Comparison of ENCODE assay signal across 25 cellular contexts in genomic region chr4:95105983-95106382, GRCh38.
"Had no signal": no experiment of that assay in that cellular context is flagged by ENCODE, and none has a peak within 500 bp of the region (broad histone marks: within the 10 kb centered on the region; RNA-seq: fewer than 3 reads in every experiment).

No MANE protein-coding gene starts in this region.

- H3K4me1 ChIP-seq: adrenal gland, breast epithelium, Peyer's patch had no signal

- ATAC-seq: activated CD8-positive, alpha-beta T cell treated with anti-CD3 and anti-CD28 coated beads for 36 hours; K562; T-cell had no signal

- DNase-seq: activated CD4-positive, alpha-beta T cell treated with anti-CD3 and anti-CD28 coated beads, Interleukin-2, amount 50 U/mL, for 1 hour; activated CD4-positive, CD25-positive, alpha-beta regulatory T cell; activated CD8-positive, alpha-beta memory T cell treated with anti-CD3 and anti-CD28 coated beads, Interleukin-2, amount 50 U/mL, for 48 hours; activated CD8-positive, alpha-beta T cell treated with anti-CD3 and anti-CD28 coated beads for 36 hours; activated naive CD4-positive, alpha-beta T cell treated with anti-CD3 and anti-CD28 coated beads, Interleukin-2, amount 50 U/mL, for 16 hours; activated naive CD8-positive, alpha-beta T cell treated with anti-CD3 and anti-CD28 coated beads, Interleukin-2, amount 10 ng/mL, durations not matched to agents 7 days and 5 days; activated T-cell treated with anti-CD3 and anti-CD28 coated beads, Interleukin-2, amount 50 U/mL, for 1 hour; adrenal gland; anterior cingulate cortex; Karpas-422; MM.1S; NCI-H1105 treated with DMSO at 0.1 percent for 48 hours; NCI-H1436 treated with DMSO at 0.1 percent for 48 hours; NCI-H187; NCI-H2081; NCI-H524; Peyer's patch; SHP77 treated with DMSO at 0.1 percent for 48 hours; T-cell; T-helper 2 cell; T1000 had no signal

- H3K4me3 Mint-ChIP-seq: activated CD8-positive, alpha-beta T cell treated with anti-CD3 and anti-CD28 coated beads for 36 hours; activated naive CD8-positive, alpha-beta T cell treated with anti-CD3 and anti-CD28 coated beads, Interleukin-2, amount 10 ng/mL, durations not matched to agents 7 days and 5 days; T-cell had no signal

- H3K36me3 Mint-ChIP-seq: activated naive CD8-positive, alpha-beta T cell treated with anti-CD3 and anti-CD28 coated beads, Interleukin-2, amount 10 ng/mL, durations not matched to agents 7 days and 5 days; T-cell had no signal

- FAIRE-seq: K562, TTC549 had no signal

- H3K9me3 Mint-ChIP-seq: activated CD8-positive, alpha-beta T cell treated with anti-CD3 and anti-CD28 coated beads for 36 hours; activated naive CD8-positive, alpha-beta T cell treated with anti-CD3 and anti-CD28 coated beads, Interleukin-2, amount 10 ng/mL, durations not matched to agents 7 days and 5 days; T-cell had no signal

- H3K4me1 Mint-ChIP-seq: activated naive CD8-positive, alpha-beta T cell treated with anti-CD3 and anti-CD28 coated beads, Interleukin-2, amount 10 ng/mL, durations not matched to agents 7 days and 5 days; T-cell had no signal

- H3K36me3 ChIP-seq: adrenal gland, breast epithelium, Peyer's patch had no signal

- H3K27ac Mint-ChIP-seq: activated CD8-positive, alpha-beta T cell treated with anti-CD3 and anti-CD28 coated beads for 36 hours; activated naive CD8-positive, alpha-beta T cell treated with anti-CD3 and anti-CD28 coated beads, Interleukin-2, amount 10 ng/mL, durations not matched to agents 7 days and 5 days; T-cell had no signal

- H3K27me3 Mint-ChIP-seq: activated CD8-positive, alpha-beta T cell treated with anti-CD3 and anti-CD28 coated beads for 36 hours; T-cell had no signal

- H3K4me3 ChIP-seq: adrenal gland, breast epithelium, K562, Peyer's patch had no signal

- H3K27ac ChIP-seq: adrenal gland, breast epithelium, Peyer's patch, RWPE1 had no signal

- H3K27me3 ChIP-seq: adrenal gland, breast epithelium, Peyer's patch had no signal

- H3K9me3 ChIP-seq: adrenal gland, breast epithelium, Peyer's patch had no signal
